In the genomic region with DNA sequence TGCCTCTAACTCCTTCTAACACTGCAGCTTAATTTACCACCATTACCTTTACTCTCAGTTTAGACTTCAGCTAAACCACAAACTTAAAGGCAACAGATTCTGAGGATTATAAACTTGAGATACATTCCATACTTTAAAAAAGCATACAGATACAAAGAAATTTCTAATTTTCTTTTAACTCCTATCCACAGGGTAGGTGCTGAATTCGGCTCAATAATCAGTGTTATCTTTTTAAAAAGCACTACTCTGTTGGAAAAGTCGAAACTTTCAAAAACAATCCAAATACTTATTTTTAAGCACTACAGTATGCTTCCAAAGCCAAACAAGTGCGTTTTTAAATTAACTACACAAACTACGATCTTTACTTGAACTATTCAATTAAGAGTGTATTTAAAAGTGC, we compare ENCODE assay signal across 7 cellular contexts. TPM values are rescaled to one million over a fixed set of nuclear protein-coding genes. Genes with fewer than 3 reads are reported as not detected.
DNase-seq lines count a peak whose midpoint lies in the region; ATAC-seq and TF ChIP-seq lines count a peak whose summit lies in the region.

No MANE protein-coding gene starts in this region.

- no peaks in the 10 kb centered on the region for H3K9me3 ChIP-seq in iPS-15b (ENCODE audit: control insufficient read depth, insufficient read depth, low read length)

- H3K27me3 ChIP-seq in iPS-15b (ENCODE audit: control insufficient read depth, insufficient read depth, low read length): no peaks in the 10 kb centered on the region

- H3K4me3 Mint-ChIP-seq in HFFc6: peak overlapping the region; percentile 99
- peak overlapping the region; percentile 95 for H3K4me3 Mint-ChIP-seq in activated CD8-positive, alpha-beta T cell treated with anti-CD3 and anti-CD28 coated beads, Interleukin-2, amount 10 ng/mL, durations not matched to agents 7 days and 5 days
- H3K4me3 Mint-ChIP-seq in stimulated activated naive CD8-positive, alpha-beta T cell treated with anti-CD3 and anti-CD28 coated beads, Interleukin-15, amount 100 ng/mL, for 72 hours: peak overlapping the region; percentile 92 to 98

- H3K4me1 Mint-ChIP-seq in HFFc6 (ENCODE audit: low read depth): peaks cover 74% of the 10 kb centered on the region
- peaks cover 51% of the 10 kb centered on the region for H3K4me1 Mint-ChIP-seq in activated CD8-positive, alpha-beta T cell treated with anti-CD3 and anti-CD28 coated beads, Interleukin-2, amount 10 ng/mL, durations not matched to agents 7 days and 5 days (ENCODE audit: low read depth)
- H3K4me1 Mint-ChIP-seq in stimulated activated naive CD8-positive, alpha-beta T cell treated with anti-CD3 and anti-CD28 coated beads, Interleukin-15, amount 100 ng/mL, for 72 hours: peaks cover 37% of the 10 kb centered on the region

- POLR2A ChIA-PET in activated CD8-positive, alpha-beta T cell treated with anti-CD3 and anti-CD28 coated beads, Interleukin-2, amount 10 ng/mL, durations not matched to agents 7 days and 5 days (lab: Charles Lee): interaction anchor here (0.6 to 2.2 kb wide), 4 partner anchors 7 to 292 kb away, joined by 3 to 10 read pairs (median 4); a partner anchor contains a TSS

- peak overlapping the region; percentile 93 for H3K27ac Mint-ChIP-seq in HFFc6
- H3K27ac Mint-ChIP-seq in activated CD8-positive, alpha-beta T cell treated with anti-CD3 and anti-CD28 coated beads, Interleukin-2, amount 10 ng/mL, durations not matched to agents 7 days and 5 days: peak overlapping the region; percentile 85
- H3K27ac Mint-ChIP-seq in stimulated activated naive CD8-positive, alpha-beta T cell treated with anti-CD3 and anti-CD28 coated beads, Interleukin-15, amount 100 ng/mL, for 72 hours: peak overlapping the region; percentile 91 to 95

- peak overlapping the region; percentile 84 for H3K4me3 ChIP-seq in iPS-15b (ENCODE audit: low read depth, low read length)

- no peak for DNase-seq in HFFc6
- no peak for DNase-seq in activated CD8-positive, alpha-beta T cell treated with anti-CD3 and anti-CD28 coated beads, Interleukin-2, amount 10 ng/mL, durations not matched to agents 7 days and 5 days
- no peak for DNase-seq in stimulated activated naive CD8-positive, alpha-beta T cell treated with anti-CD3 and anti-CD28 coated beads, Interleukin-15, amount 100 ng/mL, for 72 hours
- DNase-seq in dedifferentiated amniotic fluid mesenchymal stem cell (ENCODE audit: extremely low spot score): no peak

- CTCF ChIA-PET in activated CD8-positive, alpha-beta T cell treated with anti-CD3 and anti-CD28 coated beads, Interleukin-2, amount 10 ng/mL, durations not matched to agents 7 days and 5 days (lab: Charles Lee): interaction anchor here (1.0 to 5.8 kb wide), 10 partner anchors 8 to 304 kb away, joined by 3 to 64 read pairs (median 20); a partner anchor contains a TSS

- no peaks in the 10 kb centered on the region for H3K9me3 Mint-ChIP-seq in HFFc6
- H3K9me3 Mint-ChIP-seq in activated CD8-positive, alpha-beta T cell treated with anti-CD3 and anti-CD28 coated beads, Interleukin-2, amount 10 ng/mL, durations not matched to agents 7 days and 5 days (ENCODE audit: insufficient read depth): no peaks in the 10 kb centered on the region
- H3K9me3 Mint-ChIP-seq in stimulated activated naive CD8-positive, alpha-beta T cell treated with anti-CD3 and anti-CD28 coated beads, Interleukin-15, amount 100 ng/mL, for 72 hours: no peaks in the 10 kb centered on the region

- no peaks in the 10 kb centered on the region for H3K27me3 Mint-ChIP-seq in HFFc6 (ENCODE audit: insufficient read depth)
- H3K27me3 Mint-ChIP-seq in activated CD8-positive, alpha-beta T cell treated with anti-CD3 and anti-CD28 coated beads, Interleukin-2, amount 10 ng/mL, durations not matched to agents 7 days and 5 days (ENCODE audit: low read depth): no peaks in the 10 kb centered on the region
- no peaks in the 10 kb centered on the region for H3K27me3 Mint-ChIP-seq in stimulated activated naive CD8-positive, alpha-beta T cell treated with anti-CD3 and anti-CD28 coated beads, Interleukin-15, amount 100 ng/mL, for 72 hours

- ATAC-seq in activated CD8-positive, alpha-beta T cell treated with anti-CD3 and anti-CD28 coated beads, Interleukin-2, amount 10 ng/mL, durations not matched to agents 7 days and 5 days: no peak
- ATAC-seq in stimulated activated naive CD8-positive, alpha-beta T cell treated with anti-CD3 and anti-CD28 coated beads, Interleukin-15, amount 100 ng/mL, for 72 hours: no peak
- ATAC-seq in GM21619 (IDR thresholded peaks at IDR 0.05; ENCODE audit: unreplicated experiment) (no peak), GM21390 (IDR thresholded peaks at IDR 0.05; ENCODE audit: unreplicated experiment) (no peak)

- peak overlapping the region; percentile 95 for H3K9ac ChIP-seq in iPS-15b (ENCODE audit: low read depth, low read length)

- H3K4me1 ChIP-seq in iPS-15b (ENCODE audit: control insufficient read depth, insufficient read depth, low read length): peaks cover 4% of the 10 kb centered on the region

- no peaks in the 10 kb centered on the region for H3K36me3 ChIP-seq in iPS-15b (ENCODE audit: control insufficient read depth, insufficient read depth, low read length)

- TF ChIP-seq CTCF in HFFc6 (IDR thresholded peaks at IDR 0.05): no peak

- H3K36me3 Mint-ChIP-seq in HFFc6 (ENCODE audit: low read depth): peaks cover 33% of the 10 kb centered on the region
- H3K36me3 Mint-ChIP-seq in activated CD8-positive, alpha-beta T cell treated with anti-CD3 and anti-CD28 coated beads, Interleukin-2, amount 10 ng/mL, durations not matched to agents 7 days and 5 days (ENCODE audit: low read depth): peaks cover 45% of the 10 kb centered on the region

RNA-seq across cellular contexts. Expression of a gene that starts 1.0 kb away (rescaled TPM):
- total RNA-seq in HFFc6 (2021; fragmentation: NEBNext Ultra II Directional; extraction: Animal tissue kit (Norgen Biotek cat#: 25700)): 10 to 100 TPM; 31.5 to 37.5 (median 34.8) TPM
- 10 to 100 TPM; 37.5 to 37.8 TPM for total RNA-seq in activated CD8-positive, alpha-beta T cell treated with anti-CD3 and anti-CD28 coated beads, Interleukin-2, amount 10 ng/mL, durations not matched to agents 7 days and 5 days
